In genomic region chr5:131759704-131760103, GRCh38 we compare ENCODE assay signal across 23 cellular contexts.
"Had no signal": no experiment of that assay in that cellular context is flagged by ENCODE, and none has a peak within 500 bp of the region (broad histone marks: within the 10 kb centered on the region; RNA-seq: fewer than 3 reads in every experiment).

No MANE protein-coding gene starts in this region.

- H3K4me3 ChIP-seq: dorsolateral prefrontal cortex, neural progenitor cell, sigmoid colon, skin epidermis, spleen, suprapubic skin, transverse colon, upper lobe of right lung, uterus had no signal

- H3K27me3 ChIP-seq: dorsolateral prefrontal cortex, neural progenitor cell, sigmoid colon, spleen, suprapubic skin, transverse colon, upper lobe of right lung, uterus had no signal

- H2AFZ ChIP-seq: neural progenitor cell, parathyroid adenoma had no signal

- H3K4me2 ChIP-seq: neural progenitor cell had no signal

- H3K4me1 ChIP-seq: neural progenitor cell had no signal

- DNase-seq: dorsolateral prefrontal cortex; effector CD4-positive, alpha-beta T cell; head of caudate nucleus; kidney; mesendoderm; midbrain; right cardiac atrium; sigmoid colon; spleen; stimulated activated CD4-positive, alpha-beta T cell treated with anti-CD3 and anti-CD28 coated beads, Interleukin-4, amount 100 ng/mL, for 4 hours; stimulated activated naive B cell treated with anti-CD40 and anti-IgM and Interleukin-4, amounts not matched to agents 10 μg/mL and 1 μg/mL and 100 μg/mL, for 72 hours; stimulated activated naive CD8-positive, alpha-beta T cell treated with anti-CD3 and anti-CD28 coated beads, Interleukin-15, amount 100 ng/mL, for 72 hours; transverse colon; upper lobe of right lung; uterus had no signal

- ATAC-seq: left lobe of liver; naive thymus-derived CD4-positive, alpha-beta T cell; right cardiac atrium; stimulated activated naive B cell treated with anti-CD40 and anti-IgM and Interleukin-4, amounts not matched to agents 10 μg/mL and 1 μg/mL and 100 μg/mL, for 72 hours; stimulated activated naive CD8-positive, alpha-beta T cell treated with anti-CD3 and anti-CD28 coated beads, Interleukin-15, amount 100 ng/mL, for 72 hours; upper lobe of right lung had no signal

- H3K9me3 ChIP-seq: sigmoid colon, upper lobe of right lung, uterus had no signal

- H3K27ac Mint-ChIP-seq: nephron; neural progenitor cell; progenitor cell of endocrine pancreas; stimulated activated naive B cell treated with anti-CD40 and anti-IgM and Interleukin-4, amounts not matched to agents 10 μg/mL and 1 μg/mL and 100 μg/mL, for 72 hours; stimulated activated naive CD8-positive, alpha-beta T cell treated with anti-CD3 and anti-CD28 coated beads, Interleukin-15, amount 100 ng/mL, for 72 hours had no signal

- H3K27me3 Mint-ChIP-seq: naive thymus-derived CD4-positive, alpha-beta T cell; progenitor cell of endocrine pancreas; stimulated activated naive B cell treated with anti-CD40 and anti-IgM and Interleukin-4, amounts not matched to agents 10 μg/mL and 1 μg/mL and 100 μg/mL, for 72 hours; stimulated activated naive CD8-positive, alpha-beta T cell treated with anti-CD3 and anti-CD28 coated beads, Interleukin-15, amount 100 ng/mL, for 72 hours had no signal

- H3K36me3 ChIP-seq: neural progenitor cell, sigmoid colon, transverse colon, upper lobe of right lung, uterus had no signal

- H3K9ac ChIP-seq: neural progenitor cell, parathyroid adenoma had no signal

- H3K4me1 Mint-ChIP-seq: neural progenitor cell had no signal

- H3K4me3 Mint-ChIP-seq: nephron; neural progenitor cell; stimulated activated naive B cell treated with anti-CD40 and anti-IgM and Interleukin-4, amounts not matched to agents 10 μg/mL and 1 μg/mL and 100 μg/mL, for 72 hours; stimulated activated naive CD8-positive, alpha-beta T cell treated with anti-CD3 and anti-CD28 coated beads, Interleukin-15, amount 100 ng/mL, for 72 hours had no signal

- H3K27ac ChIP-seq: dorsolateral prefrontal cortex, neural progenitor cell, parathyroid adenoma, sigmoid colon, skin epidermis, spleen, suprapubic skin, transverse colon, upper lobe of right lung, uterus had no signal
